27 cellular contexts compared by ENCODE assay signal in genomic region chr16:57817680-57818079, GRCh38.
"Had no signal": no experiment of that assay in that cellular context is flagged by ENCODE, and none has a peak within 500 bp of the region (broad histone marks: within the 10 kb centered on the region; RNA-seq: fewer than 3 reads in every experiment).

No MANE protein-coding gene starts in this region.

- DNase-seq: activated CD4-positive, alpha-beta T cell treated with anti-CD3 and anti-CD28 coated beads for 48 hours; activated CD4-positive, alpha-beta T cell treated with anti-CD3 and anti-CD28 coated beads, Interleukin-2, amount 50 U/mL, for 48 hours; activated CD8-positive, alpha-beta memory T cell treated with anti-CD3 and anti-CD28 coated beads for 24 hours; activated gamma-delta T cell; activated naive CD8-positive, alpha-beta T cell treated with anti-CD3 and anti-CD28 coated beads, Interleukin-2, amount 50 U/mL, for 24 hours; activated T-cell treated with anti-CD3 and anti-CD28 coated beads, Interleukin-2, amount 50 U/mL, for 24 hours; amygdala; central memory CD4-positive, alpha-beta T cell; foreskin keratinocyte; heart left ventricle; hypothalamus; immature natural killer cell; nephron progenitor cell; ovary; sigmoid colon; small intestine; stimulated activated CD4-positive, alpha-beta T cell treated with anti-CD3 and anti-CD28 coated beads, Interleukin-4, amount 100 ng/mL, for 24 hours; T-helper 1 cell; upper lobe of right lung had no signal

- H3K27ac ChIP-seq: neutrophil, ovary had no signal

- H3K9me3 ChIP-seq: breast epithelium, esophagus muscularis mucosa, heart left ventricle, neutrophil, ovary, sigmoid colon, thoracic aorta, upper lobe of right lung had no signal

- H3K27me3 Mint-ChIP-seq: activated naive CD4-positive, alpha-beta T cell treated with anti-CD3 and anti-CD28 coated beads, Interleukin-2, amount 50 U/mL, for 24 hours; activated naive CD8-positive, alpha-beta T cell treated with anti-CD3 and anti-CD28 coated beads, Interleukin-2, amount 50 U/mL, for 24 hours; stimulated activated naive CD8-positive, alpha-beta T cell treated with anti-CD3 and anti-CD28 coated beads, Interleukin-15, Interleukin-2, amounts not matched to agents 100 ng/mL and 50 ng/mL, for 24 hours had no signal

- H3K4me3 Mint-ChIP-seq: activated naive CD4-positive, alpha-beta T cell treated with anti-CD3 and anti-CD28 coated beads, Interleukin-2, amount 50 U/mL, for 24 hours; activated naive CD8-positive, alpha-beta T cell treated with anti-CD3 and anti-CD28 coated beads, Interleukin-2, amount 50 U/mL, for 24 hours; activated T-cell treated with anti-CD3 and anti-CD28 coated beads, Interleukin-2, amount 50 U/mL, for 24 hours; nephron progenitor cell; stimulated activated effector memory CD8-positive, alpha-beta T cell treated with anti-CD3 and anti-CD28 coated beads, Interleukin-12 subunit alpha, Interleukin-12 subunit beta, amount 100 ng/mL, for 72 hours; stimulated activated naive CD8-positive, alpha-beta T cell treated with anti-CD3 and anti-CD28 coated beads, Interleukin-15, Interleukin-2, amounts not matched to agents 100 ng/mL and 50 ng/mL, for 24 hours had no signal

- H3K36me3 ChIP-seq: breast epithelium, esophagus muscularis mucosa, heart left ventricle, neutrophil, ovary, sigmoid colon, thoracic aorta, upper lobe of right lung had no signal

- H3K27ac Mint-ChIP-seq: activated naive CD4-positive, alpha-beta T cell treated with anti-CD3 and anti-CD28 coated beads, Interleukin-2, amount 50 U/mL, for 24 hours; activated naive CD8-positive, alpha-beta T cell treated with anti-CD3 and anti-CD28 coated beads, Interleukin-2, amount 50 U/mL, for 24 hours; activated T-cell treated with anti-CD3 and anti-CD28 coated beads, Interleukin-2, amount 50 U/mL, for 24 hours; nephron progenitor cell; progenitor cell of endocrine pancreas; stimulated activated effector memory CD8-positive, alpha-beta T cell treated with anti-CD3 and anti-CD28 coated beads, Interleukin-12 subunit alpha, Interleukin-12 subunit beta, amount 100 ng/mL, for 72 hours; stimulated activated naive CD8-positive, alpha-beta T cell treated with anti-CD3 and anti-CD28 coated beads, Interleukin-15, Interleukin-2, amounts not matched to agents 100 ng/mL and 50 ng/mL, for 24 hours had no signal

- H3K4me1 Mint-ChIP-seq: activated naive CD4-positive, alpha-beta T cell treated with anti-CD3 and anti-CD28 coated beads, Interleukin-2, amount 50 U/mL, for 24 hours; nephron progenitor cell had no signal

- H3K9me3 Mint-ChIP-seq: activated naive CD4-positive, alpha-beta T cell treated with anti-CD3 and anti-CD28 coated beads, Interleukin-2, amount 50 U/mL, for 24 hours; activated naive CD8-positive, alpha-beta T cell treated with anti-CD3 and anti-CD28 coated beads, Interleukin-2, amount 50 U/mL, for 24 hours; activated T-cell treated with anti-CD3 and anti-CD28 coated beads, Interleukin-2, amount 50 U/mL, for 24 hours; immature natural killer cell; nephron progenitor cell; stimulated activated effector memory CD8-positive, alpha-beta T cell treated with anti-CD3 and anti-CD28 coated beads, Interleukin-12 subunit alpha, Interleukin-12 subunit beta, amount 100 ng/mL, for 72 hours; stimulated activated naive CD8-positive, alpha-beta T cell treated with anti-CD3 and anti-CD28 coated beads, Interleukin-15, Interleukin-2, amounts not matched to agents 100 ng/mL and 50 ng/mL, for 24 hours had no signal

- H3K27me3 ChIP-seq: breast epithelium, esophagus muscularis mucosa, foreskin keratinocyte, heart left ventricle, ovary, sigmoid colon, upper lobe of right lung had no signal

- ATAC-seq: activated naive CD8-positive, alpha-beta T cell treated with anti-CD3 and anti-CD28 coated beads, Interleukin-2, amount 50 U/mL, for 24 hours; foreskin keratinocyte; heart left ventricle; stimulated activated effector memory CD8-positive, alpha-beta T cell treated with anti-CD3 and anti-CD28 coated beads, Interleukin-12 subunit alpha, Interleukin-12 subunit beta, amount 100 ng/mL, for 72 hours; upper lobe of right lung had no signal

- H3K4me3 ChIP-seq: breast epithelium, esophagus muscularis mucosa, heart left ventricle, ovary, sigmoid colon, thoracic aorta, upper lobe of right lung had no signal

- H3K36me3 Mint-ChIP-seq: activated naive CD4-positive, alpha-beta T cell treated with anti-CD3 and anti-CD28 coated beads, Interleukin-2, amount 50 U/mL, for 24 hours; immature natural killer cell; stimulated activated effector memory CD8-positive, alpha-beta T cell treated with anti-CD3 and anti-CD28 coated beads, Interleukin-12 subunit alpha, Interleukin-12 subunit beta, amount 100 ng/mL, for 72 hours had no signal
